23 cellular contexts compared by ENCODE assay signal in genomic region chr18:12891561-12891960, GRCh38.
"Had no signal": no experiment of that assay in that cellular context is flagged by ENCODE, and none has a peak within 500 bp of the region (broad histone marks: within the 10 kb centered on the region; RNA-seq: fewer than 3 reads in every experiment).

No MANE protein-coding gene starts in this region.

- H3K4me1 Mint-ChIP-seq: nephron had no signal

- H3K27ac Mint-ChIP-seq: nephron; stimulated activated naive B cell treated with anti-CD40 and anti-IgM and Interleukin-4, amounts not matched to agents 10 μg/mL and 1 μg/mL and 100 μg/mL, for 72 hours had no signal

- H3K9me3 ChIP-seq: neutrophil, spleen, stomach, thoracic aorta, transverse colon had no signal

- H3K4me2 ChIP-seq: hepatocyte had no signal

- H3K4me3 Mint-ChIP-seq: nephron; stimulated activated naive B cell treated with anti-CD40 and anti-IgM and Interleukin-4, amounts not matched to agents 10 μg/mL and 1 μg/mL and 100 μg/mL, for 72 hours had no signal

- H3K27me3 ChIP-seq: hepatocyte, neutrophil had no signal

- H3K4me3 ChIP-seq: hepatocyte, lung, spleen, stomach, thoracic aorta, transverse colon had no signal

- H3K36me3 ChIP-seq: neutrophil, spleen, stomach, thoracic aorta, transverse colon had no signal

- ATAC-seq: foreskin keratinocyte, left cardiac atrium, left ventricle myocardium superior, sciatic nerve had no signal

- H3K4me1 ChIP-seq: foreskin keratinocyte, transverse colon had no signal

- DNase-seq: cortex of kidney; effector memory CD4-positive, alpha-beta T cell; foreskin keratinocyte; kidney; left cardiac atrium; left ventricle myocardium superior; mesenchymal stem cell; midbrain; posterior cingulate gyrus; spleen; stimulated activated CD4-positive, alpha-beta T cell treated with anti-CD3 and anti-CD28 coated beads, Interleukin-15, amount 100 ng/mL, for 24 hours; stimulated activated CD4-positive, alpha-beta T cell treated with anti-CD3 and anti-CD28 coated beads, Interleukin-1b, Interleukin-23, amount 100 ng/mL, for 48 hours; stimulated activated CD4-positive, alpha-beta T cell treated with anti-CD3 and anti-CD28 coated beads, Interleukin-4, amount 100 ng/mL, for 4 hours; stimulated activated naive B cell treated with anti-CD40 and anti-IgM and Interleukin-4, amounts not matched to agents 10 μg/mL and 1 μg/mL and 100 μg/mL, for 72 hours; stomach; substantia nigra; transverse colon had no signal

- H3K27ac ChIP-seq: foreskin keratinocyte, hepatocyte, neutrophil, spleen, stomach, thoracic aorta, transverse colon had no signal

- H2AFZ ChIP-seq: hepatocyte had no signal
